In genomic region chr1:69700770-69701169, GRCh38 we compare ENCODE assay signal across 9 cellular contexts.
A peak's percentile ranks its signal among the peaks of the same experiment; 100 is the strongest.
DNase-seq lines count a peak whose midpoint lies in the region; ATAC-seq and TF ChIP-seq lines count a peak whose summit lies in the region.
"Had no signal": no experiment of that assay in that cellular context is flagged by ENCODE, and none has a peak within 500 bp of the region (broad histone marks: within the 10 kb centered on the region; RNA-seq: fewer than 3 reads in every experiment).

No MANE protein-coding gene starts in this region.

- H3K27me3 ChIP-seq in gastrocnemius medialis = no peaks in the 10 kb centered on the region

- peak; percentile 80 for ATAC-seq in SK-N-SH treated with all-trans-retinoic acid at 6 μM for 48 hours
- no peak for ATAC-seq in gastrocnemius medialis
- ATAC-seq in GM18519 (IDR thresholded peaks at IDR 0.05; ENCODE audit: low FRiP score, unreplicated experiment) = no peak

- CTCF ChIA-PET in HEK293 (lab: Yijun Ruan, JAX) = interaction anchor here (0.6 kb wide), 1 partner anchor 480 kb away, joined by 3 read pairs; no protein-coding TSS in a partner anchor

- TF ChIP-seq POLR2A in gastrocnemius medialis (IDR thresholded peaks at IDR 0.05) = no peak

- H3K9me3 ChIP-seq in HEK293 (ENCODE audit: control insufficient read depth, insufficient read depth, low read depth, low read length) = no peaks in the 10 kb centered on the region
- no peaks in the 10 kb centered on the region for H3K9me3 ChIP-seq in gastrocnemius medialis

- in situ Hi-C loops in gastrocnemius medialis (cut with MboI; ENCODE audit: low sequenced_read_pairs in 4 of 4) = no loop called here

- H3K36me3 ChIP-seq in HEK293 (ENCODE audit: control insufficient read depth in 2 of 2, insufficient read depth in 1 of 2, low read length in 2 of 2) = no peaks in the 10 kb centered on the region
- no peaks in the 10 kb centered on the region for H3K36me3 ChIP-seq in gastrocnemius medialis

- intact Hi-C loops in gastrocnemius medialis (cut with DNase I; ENCODE audit: low total_unique reads) = no loop called here

- H3K4me3 ChIP-seq in HEK293 (ENCODE audit: low read depth, low read length) (no peak overlapping the region), gastrocnemius medialis (no peak overlapping the region)

- H3K27ac ChIP-seq in HEK293 (ENCODE audit: extremely low read depth, low read depth, low read length) (no peak overlapping the region), gastrocnemius medialis (no peak overlapping the region)

- no peak for TF ChIP-seq CTCF in HEK293 (tag by site-specific recombination; IDR thresholded peaks at IDR 0.05)
- TF ChIP-seq CTCF in gastrocnemius medialis (IDR thresholded peaks at IDR 0.05 in 4 of 5, conservative IDR thresholded peaks at IDR 0.05 in 1 of 5) = no peak

- POLR2A ChIA-PET in HEK293 (lab: Yijun Ruan, JAX) = no interaction called here

- H3K4me1 ChIP-seq in HEK293 (ENCODE audit: control insufficient read depth, insufficient read depth, low read length) = no peaks in the 10 kb centered on the region
- H3K4me1 ChIP-seq in gastrocnemius medialis = no peaks in the 10 kb centered on the region

- DNase-seq in DMS53 treated with DMSO at 0.1 percent for 48 hours (lab: John Stamatoyannopoulos, UW; ENCODE audit: unreplicated experiment) (peak; percentile 69), iris pigment epithelial cell (ENCODE audit: low read depth) (peak; percentile 13), gastrocnemius medialis (no peak), activated gamma-delta T cell treated with Interleukin-2 at 50 U/mL for 16 hours (no peak)
- DNase-seq in activated naive CD4-positive, alpha-beta T cell treated with anti-CD3 and anti-CD28 coated beads, Interleukin-2, amount 50 U/mL, for 16 hours = no peak
- DNase-seq: activated T-cell treated with anti-CD3 and anti-CD28 coated beads, Interleukin-2, amount 50 U/mL, for 48 hours had no signal

TF ChIP-seq in HEK293, 187 proteins besides CTCF, POLR2A, EP300 and RAD21:
- peak; percentile 20 for TF ChIP-seq ZNF654 (tag by site-specific recombination; IDR thresholded peaks at IDR 0.05; ENCODE audit: low read depth)
- TF ChIP-seq ZNF202 (tag by site-specific recombination; IDR thresholded peaks at IDR 0.05; ENCODE audit: borderline replicate concordance) = no peak
- no peak for TF ChIP-seq ZBTB8A (tag by site-specific recombination; IDR thresholded peaks at IDR 0.05)

TF ChIP-seq in SK-N-SH treated with all-trans-retinoic acid at 6 μM for 48 hours, 23 proteins besides CTCF, POLR2A, EP300 and RAD21:
- TF ChIP-seq ZNF8 (CRISPR knock-in tag; IDR thresholded peaks at IDR 0.05) = no peak
- no peak for TF ChIP-seq BACH2 (CRISPR knock-in tag; IDR thresholded peaks at IDR 0.05; ENCODE audit: borderline replicate concordance)
- TF ChIP-seq ZNF70 (CRISPR knock-in tag; IDR thresholded peaks at IDR 0.05) = no peak
- TF ChIP-seq CSRNP3 (CRISPR knock-in tag; IDR thresholded peaks at IDR 0.05) = no peak

Comparison
In these comparisons a context has a peak if more than half of its experiments do, and no peak if none do; other contexts are left out.
1. DNase-seq: peak in DMS53 treated with DMSO at 0.1 percent for 48 hours (single experiment) and iris pigment epithelial cell (single experiment); none in gastrocnemius medialis (0 of 2), activated gamma-delta T cell treated with Interleukin-2 at 50 U/mL for 16 hours (single experiment) and activated naive CD4-positive, alpha-beta T cell treated with anti-CD3 and anti-CD28 coated beads, Interleukin-2, amount 50 U/mL, for 16 hours (single experiment).